In genomic region chr7:4787541-4787940, GRCh38 we compare ENCODE assay signal across 16 cellular contexts. TPM values are rescaled to one million over a fixed set of nuclear protein-coding genes. Genes with fewer than 3 reads are reported as not detected.
DNase-seq lines count a peak whose midpoint lies in the region; ATAC-seq, FAIRE-seq and TF ChIP-seq lines count a peak whose summit lies in the region.
"Had no signal": no experiment of that assay in that cellular context is flagged by ENCODE, and none has a peak within 500 bp of the region (broad histone marks: within the 10 kb centered on the region; RNA-seq: fewer than 3 reads in every experiment).

No MANE protein-coding gene starts in this region.

- H2BK120ac ChIP-seq in neuronal stem cell (ENCODE audit: low read depth, low read length), result no peak overlapping the region

- FAIRE-seq in GM12878 (lab: Jason Lieb, UNC), result no peak

- no peak for TF ChIP-seq EP300 in GM12878 (IDR thresholded peaks at IDR 0.05; ENCODE audit: borderline replicate concordance in 1 of 2, control insufficient read depth in 1 of 2, low read depth in 2 of 2, low read length in 2 of 2)

- no peaks in the 10 kb centered on the region for H3K36me3 Mint-ChIP-seq in activated naive CD8-positive, alpha-beta T cell
- H3K36me3 Mint-ChIP-seq in activated naive CD8-positive, alpha-beta T cell treated with anti-CD3 and anti-CD28 coated beads for 36 hours, result peaks cover 13% of the 10 kb centered on the region

- no peaks in the 10 kb centered on the region for H3K27me3 Mint-ChIP-seq in activated naive CD8-positive, alpha-beta T cell
- H3K27me3 Mint-ChIP-seq in activated naive CD8-positive, alpha-beta T cell treated with anti-CD3 and anti-CD28 coated beads for 36 hours, result no peaks in the 10 kb centered on the region

- SMC1A ChIA-PET in GM12878 (lab: Charles Lee; ENCODE audit: uncharacterized antibody, unreplicated experiment), result no interaction called here

- H3K4me1 Mint-ChIP-seq in activated naive CD8-positive, alpha-beta T cell (ENCODE audit: low read depth), result no peaks in the 10 kb centered on the region
- H3K4me1 Mint-ChIP-seq in activated naive CD8-positive, alpha-beta T cell treated with anti-CD3 and anti-CD28 coated beads for 36 hours, result peaks cover 2% of the 10 kb centered on the region

- no TSS peak for BruUV-seq in GM12878 (replicated peaks; lab: Mats Ljungman, UMichigan)

- no peak for DNase-seq in activated naive CD8-positive, alpha-beta T cell treated with anti-CD3 and anti-CD28 coated beads for 36 hours
- DNase-seq in GM12878 (ENCODE audit: low read depth, low spot score) (no peak), neuronal stem cell (ENCODE audit: low spot score) (no peak), mucosa of gallbladder (ENCODE audit: low spot score) (no peak), GM19238 (ENCODE audit: insufficient read length, low spot score) (no peak)
- no peak for DNase-seq in activated T-cell treated with anti-CD3 and anti-CD28 coated beads, Interleukin-2, amount 50 U/mL, for 48 hours
- DNase-seq: CD8-positive, alpha-beta memory T cell; DMS53; GF-D8; H7; HFFc6 had no signal

- POLR2A ChIA-PET in GM12878 (lab: Charles Lee), result no interaction called here

- intact Hi-C loops in GM12878 (cut with micrococcal nuclease; ENCODE audit: unreplicated experiment), result no loop called here

- H3K23ac ChIP-seq in neuronal stem cell (ENCODE audit: low read depth, low read length, poor library complexity), result peak overlapping the region; percentile 12

- H3K4me2 ChIP-seq in GM12878 (ENCODE audit: control insufficient read depth, insufficient read depth) (no peak overlapping the region), neuronal stem cell (ENCODE audit: insufficient read depth, low read length, poor library complexity, severe bottlenecking) (no peak overlapping the region)
- H3K4me2 ChIP-seq: GM23338 had no signal

- no peak overlapping the region for H3K27ac ChIP-seq in GM12878 (ENCODE audit: control insufficient read depth, insufficient read depth)
- no peak overlapping the region for H3K27ac ChIP-seq in neuronal stem cell (replicated peaks; ENCODE audit: low read length)
- H3K27ac ChIP-seq: 22Rv1, HL-60 had no signal

- H3K18ac ChIP-seq in neuronal stem cell (ENCODE audit: low read length), result no peak overlapping the region

- no peak for ATAC-seq in GM12878
- ATAC-seq: GM23338 had no signal

- no peaks in the 10 kb centered on the region for H3K9me3 Mint-ChIP-seq in activated naive CD8-positive, alpha-beta T cell (ENCODE audit: low read depth)
- H3K9me3 Mint-ChIP-seq in activated naive CD8-positive, alpha-beta T cell treated with anti-CD3 and anti-CD28 coated beads for 36 hours, result no peaks in the 10 kb centered on the region
- H3K9me3 Mint-ChIP-seq: CD8-positive, alpha-beta memory T cell; GM23338; HFFc6 had no signal

- H2BK12ac ChIP-seq in neuronal stem cell (ENCODE audit: low read length), result no peak overlapping the region

- peak overlapping the region; percentile 41 for H3K27ac Mint-ChIP-seq in activated naive CD8-positive, alpha-beta T cell
- H3K27ac Mint-ChIP-seq in activated naive CD8-positive, alpha-beta T cell treated with anti-CD3 and anti-CD28 coated beads for 36 hours, result no peak overlapping the region
- H3K27ac Mint-ChIP-seq: CD8-positive, alpha-beta memory T cell; GM23338; HFFc6 had no signal

- H3K27me3 ChIP-seq in GM12878 (replicated peaks in 1 of 2; ENCODE audit: control insufficient read depth in 2 of 2, insufficient read depth in 2 of 2, low read length in 1 of 2) (no peaks in the 10 kb centered on the region), neuronal stem cell (ENCODE audit: control insufficient read depth in 3 of 3, insufficient read depth in 3 of 3, low read depth in 1 of 3, low read length in 3 of 3) (no peaks in the 10 kb centered on the region)

- H4K91ac ChIP-seq in neuronal stem cell (ENCODE audit: low read depth, low read length, poor library complexity), result no peak overlapping the region

- no peak overlapping the region for H2AK5ac ChIP-seq in neuronal stem cell (ENCODE audit: low read depth, low read length)

- TF ChIP-seq RAD21 in GM12878 (IDR thresholded peaks at IDR 0.05; ENCODE audit: insufficient read depth, low read depth, low read length), result no peak

- H3K14ac ChIP-seq in neuronal stem cell (ENCODE audit: low read length), result no peak overlapping the region

- no peak for TF ChIP-seq CTCF in GM12878 (IDR thresholded peaks at IDR 0.05 in 2 of 3, conservative IDR thresholded peaks at IDR 0.05 in 1 of 3; ENCODE audit: control insufficient read depth in 2 of 3, extremely low read depth in 1 of 3, insufficient read depth in 1 of 3, low read depth in 3 of 3, low read length in 3 of 3)

- no peak overlapping the region for H2AFZ ChIP-seq in GM12878 (ENCODE audit: control insufficient read depth, low read depth, low read length)
- H2AFZ ChIP-seq in neuronal stem cell (ENCODE audit: low read length), result no peak overlapping the region
- H2AFZ ChIP-seq: GM23338 had no signal

- RAD21 ChIA-PET in GM12878 (lab: Charles Lee; ENCODE audit: unreplicated experiment), result no interaction called here

- no peak overlapping the region for H3K9ac ChIP-seq in GM12878 (ENCODE audit: control insufficient read depth, insufficient read depth, low read length)
- H3K9ac ChIP-seq in neuronal stem cell (ENCODE audit: low read depth, low read length, poor library complexity), result no peak overlapping the region

- no peak overlapping the region for H2BK5ac ChIP-seq in neuronal stem cell (ENCODE audit: low read length)

- peaks cover 4% of the 10 kb centered on the region for H3K79me1 ChIP-seq in neuronal stem cell (ENCODE audit: low read depth, low read length)

- H3K4me3 ChIP-seq in GM12878 (no peak overlapping the region), neuronal stem cell (ENCODE audit: low read length in 2 of 2) (no peak overlapping the region)
- H3K4me3 ChIP-seq: GM23338 had no signal

- no peaks in the 10 kb centered on the region for H4K20me1 ChIP-seq in GM12878 (ENCODE audit: control insufficient read depth, insufficient read depth)

- H3K79me2 ChIP-seq in GM12878 (ENCODE audit: control insufficient read depth, insufficient read depth, low read length), result no peaks in the 10 kb centered on the region

- 0 out of 2 replicates have a peak, but pooled peaks have one; percentile 21 for TF ChIP-seq POLR2A in GM12878 (IDR thresholded peaks at IDR 0.05; ENCODE audit: low read depth, low read length)

- H3K9me3 ChIP-seq in GM12878 (replicated peaks; ENCODE audit: control insufficient read depth, insufficient read depth, low read length) (no peaks in the 10 kb centered on the region; the same call in 2 of the 3 replicates), neuronal stem cell (replicated peaks in 1 of 2; ENCODE audit: control insufficient read depth in 2 of 2, insufficient read depth in 1 of 2, low read depth in 1 of 2, low read length in 2 of 2) (no peaks in the 10 kb centered on the region)

- no peak overlapping the region for H3K4me3 Mint-ChIP-seq in activated naive CD8-positive, alpha-beta T cell
- no peak overlapping the region for H3K4me3 Mint-ChIP-seq in activated naive CD8-positive, alpha-beta T cell treated with anti-CD3 and anti-CD28 coated beads for 36 hours
- H3K4me3 Mint-ChIP-seq: CD14-positive monocyte; CD8-positive, alpha-beta memory T cell; GM23338; HFFc6 had no signal

- H3K36me3 ChIP-seq in GM12878 (ENCODE audit: control insufficient read depth in 2 of 2, insufficient read depth in 2 of 2, low read length in 1 of 2) (peaks cover 4 to 32% of the 10 kb centered on the region in 2 experiments; a peak in 3 of 4 replicates), neuronal stem cell (replicated peaks in 1 of 2; ENCODE audit: control insufficient read depth in 2 of 2, insufficient read depth in 2 of 2, low read length in 2 of 2) (peaks cover 6 to 72% of the 10 kb centered on the region in 2 donors)

- CTCF ChIA-PET in GM12878 (lab: Yijun Ruan, JAX), result no interaction called here

- no peaks in the 10 kb centered on the region for H3K4me1 ChIP-seq in GM12878 (ENCODE audit: control insufficient read depth, insufficient read depth, low read length)
- H3K4me1 ChIP-seq in neuronal stem cell (ENCODE audit: control insufficient read depth in 2 of 2, insufficient read depth in 1 of 2, low read depth in 1 of 2, low read length in 2 of 2), result no peaks in the 10 kb centered on the region

- in situ Hi-C loops in GM12878 (cut with MboI), result no loop called here

- H2BK15ac ChIP-seq in neuronal stem cell (ENCODE audit: low read length), result no peak overlapping the region

- H4K8ac ChIP-seq in neuronal stem cell (ENCODE audit: low read depth, low read length), result no peak overlapping the region

- 98% methylated on average over 15 of the region's 17 CpGs for WGBS in GM12878 (ENCODE audit: insufficient coverage, insufficient replicate concordance, low lambda C conversion rate, missing lambda C conversion rate)
- WGBS in neuronal stem cell (ENCODE audit: extremely low coverage in 2 of 2, insufficient read length in 2 of 2, insufficient replicate concordance in 1 of 2), 2 donors, result no CpG with 5 or more reads among the region's 17 CpGs

- H3K4ac ChIP-seq in neuronal stem cell (ENCODE audit: low read length), result no peak overlapping the region

RNA-seq across cellular contexts. Expression of gene AP5Z1, which starts 12.1 kb away (rescaled TPM):
- 10 to 100 TPM; 43.1 to 47.1 TPM for total RNA-seq in activated naive CD8-positive, alpha-beta T cell treated with anti-CD3 and anti-CD28 coated beads for 36 hours
- 44.4 and 49.6 TPM in 2 replicates for total RNA-seq in GM12878 (2013; cell fraction: nucleolus; rRNA removed)
- total RNA-seq in GM12878 (2014; rRNA removed), result 18.5 and 28.5 TPM in 2 replicates
- 6.6 and 7.6 TPM in 2 replicates for total RNA-seq in GM12878 (2014; rRNA removed; fragmentation: Illumina TruSeq; extraction: Trizol)
- 35.3 and 43.4 TPM in 2 replicates for total RNA-seq in GM12878 (2021)
- 6.4 TPM for polyA plus RNA-seq in GM12878 (2011; ENCODE audit: low read depth)
- 4.1 and 10.4 TPM in 2 replicates for polyA plus RNA-seq in GM12878 (2011; rRNA removed)
- 12.6 and 22.6 TPM in 2 replicates for polyA plus RNA-seq in GM12878 (2011; cell fraction: cytosol; rRNA removed)
- polyA plus RNA-seq in GM12878 (2011; cell fraction: nucleus; rRNA removed), result 137 and 174 TPM in 2 replicates
- 27.1 and 35.0 TPM in 2 replicates for polyA plus RNA-seq in GM12878 (2012)
- 1.1 and 4.8 TPM in 2 replicates for polyA plus RNA-seq in GM12878 (2014; fragmentation: Illumina TruSeq; extraction: Trizol)
- 1 to 10 TPM in 1 of 2 experiments, under 1 TPM in 1; 0.37 to 2.2 TPM for polyA plus RNA-seq in GM12878 (2014; fragmentation: Nextera tagmentation; extraction: Ambion mirVana)
- polyA plus RNA-seq in GM12878 (2014; rRNA removed), result 40.5 and 46.1 TPM in 2 replicates
- polyA plus RNA-seq in GM12878 (2016; fragmentation: Nextera tagmentation; extraction: Ambion mirVana), result 10 to 100 TPM; 29.2 to 33.8 TPM
- 6.1 and 12.3 TPM in 2 replicates for polyA minus RNA-seq in GM12878 (2011; rRNA and poly(A)+ RNA removed)
- polyA minus RNA-seq in GM12878 (2011; cell fraction: cytosol; rRNA and poly(A)+ RNA removed), result 8.3 and 10.4 TPM in 2 replicates
- 41.2 and 66.5 TPM in 2 replicates for polyA minus RNA-seq in GM12878 (2011; cell fraction: nucleus; rRNA and poly(A)+ RNA removed)
- polyA plus RNA-seq in neuronal stem cell (2013, experiment 1 of 2), result 6.0 TPM
- polyA plus RNA-seq in neuronal stem cell (2013, experiment 2 of 2), result 6.1 TPM
- total RNA-seq in mucosa of gallbladder, result 45.0 TPM
